ENCODE assay signal across 1 cellular context in genomic region chr6:28854405-28854804, GRCh38.
A peak's percentile ranks its signal among the peaks of the same experiment; 100 is the strongest.
TF ChIP-seq lines count a peak whose summit lies in the region.

No MANE protein-coding gene starts in this region.

TF ChIP-seq in HEK293, 187 proteins besides CTCF, POLR2A, EP300 and RAD21 (continued from another document):
- peak; percentile 49; the same call in 1 of the 2 replicates for TF ChIP-seq ZNF280D (tag by site-specific recombination; IDR thresholded peaks at IDR 0.05)
